In the genomic region with DNA sequence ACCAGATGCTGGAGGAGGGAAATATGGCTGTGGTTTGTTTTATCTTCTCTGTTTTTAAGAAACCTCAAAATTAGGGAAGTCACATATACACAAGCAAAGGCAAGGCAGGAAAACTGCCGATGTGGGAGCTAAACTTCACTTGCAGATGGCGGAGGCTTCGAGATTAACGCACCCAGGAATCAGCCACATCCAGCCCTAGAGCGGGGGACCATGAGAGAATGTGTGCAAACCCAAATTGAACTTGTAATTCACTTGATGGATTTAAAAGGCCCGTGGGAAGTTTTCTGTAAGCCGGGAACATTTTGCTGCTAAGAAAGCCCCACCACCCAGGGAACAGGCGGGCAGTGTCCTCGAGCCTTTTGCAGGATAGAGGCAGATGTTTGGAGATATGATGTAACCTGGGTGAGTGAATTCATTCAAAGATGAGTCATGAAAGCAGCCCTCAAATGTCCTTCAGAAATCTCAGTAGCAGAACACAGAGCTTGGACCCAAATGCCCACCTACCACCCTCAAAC, we compare ENCODE assay signal across 8 cellular contexts. TPM values are rescaled to one million over a fixed set of nuclear protein-coding genes. Genes with fewer than 3 reads are reported as not detected.
A peak's percentile ranks its signal among the peaks of the same experiment; 100 is the strongest.
DNase-seq lines count a peak whose midpoint lies in the region; ATAC-seq and TF ChIP-seq lines count a peak whose summit lies in the region.

No MANE protein-coding gene starts in this region.

- peak; percentile 13 for ATAC-seq in HG03175 (IDR thresholded peaks at IDR 0.05; ENCODE audit: unreplicated experiment)
- peak; percentile 18 for ATAC-seq in activated CD8-positive, alpha-beta T cell treated with anti-CD3 and anti-CD28 coated beads for 36 hours
- no peak for ATAC-seq in lung (ENCODE audit: insufficient read depth, low FRiP score)
- ATAC-seq in HG03469 (IDR thresholded peaks at IDR 0.05; ENCODE audit: unreplicated experiment) = no peak
- ATAC-seq in left lung = no peak
- ATAC-seq in HG02870 (IDR thresholded peaks at IDR 0.05; ENCODE audit: unreplicated experiment) = no peak

- H3K27me3 ChIP-seq in lung (ENCODE audit: control insufficient read depth, insufficient read depth) = no peaks in the 10 kb centered on the region
- H3K27me3 ChIP-seq in left lung = peaks cover 0 to 37% of the 10 kb centered on the region in 2 donors

- TF ChIP-seq CTCF in activated CD8-positive, alpha-beta T cell treated with anti-CD3 and anti-CD28 coated beads for 36 hours (IDR thresholded peaks at IDR 0.05) = no peak
- TF ChIP-seq CTCF in lung (IDR thresholded peaks at IDR 0.05; ENCODE audit: control extremely low read depth, extremely low read depth) = no peak
- no peak for TF ChIP-seq CTCF in left lung (IDR thresholded peaks at IDR 0.05)

- no peaks in the 10 kb centered on the region for H3K27me3 Mint-ChIP-seq in activated CD8-positive, alpha-beta T cell treated with anti-CD3 and anti-CD28 coated beads for 36 hours
- H3K27me3 Mint-ChIP-seq in T-helper 2 cell treated with Interferon-gamma antibody and Interleukin-4, amounts not matched to agents 5 μg/mL and 100 μg/mL, for 36 hours (ENCODE audit: low read depth) = peaks cover 4% of the 10 kb centered on the region

- CTCF ChIA-PET in activated CD8-positive, alpha-beta T cell treated with anti-CD3 and anti-CD28 coated beads for 36 hours (lab: Charles Lee) = interaction anchor here (1.2 to 2.4 kb wide), 3 partner anchors 10 to 128 kb away, joined by 3 to 7 read pairs (median 4); no protein-coding TSS in a partner anchor

- peak overlapping the region in 1 of 2 donors; percentile 13 for H3K27ac ChIP-seq in lung (ENCODE audit: low read depth in 1 of 2, low read length in 1 of 2)
- H3K27ac ChIP-seq in left lung = peak overlapping the region in 1 of 2 donors; percentile 76

- intact Hi-C loops in activated CD8-positive, alpha-beta T cell treated with anti-CD3 and anti-CD28 coated beads for 36 hours (cut with micrococcal nuclease) = no loop called here
- intact Hi-C loops in left lung (cut with DNase I) = no loop called here

- no peak overlapping the region for H3K4me3 Mint-ChIP-seq in activated CD8-positive, alpha-beta T cell treated with anti-CD3 and anti-CD28 coated beads for 36 hours
- no peak overlapping the region for H3K4me3 Mint-ChIP-seq in T-helper 2 cell treated with Interferon-gamma antibody and Interleukin-4, amounts not matched to agents 5 μg/mL and 100 μg/mL, for 36 hours

- peaks cover 54% of the 10 kb centered on the region for H3K4me1 Mint-ChIP-seq in activated CD8-positive, alpha-beta T cell treated with anti-CD3 and anti-CD28 coated beads for 36 hours (ENCODE audit: low read depth)
- H3K4me1 Mint-ChIP-seq in T-helper 2 cell treated with Interferon-gamma antibody and Interleukin-4, amounts not matched to agents 5 μg/mL and 100 μg/mL, for 36 hours (ENCODE audit: low read depth) = peaks cover 35% of the 10 kb centered on the region

- 31 to 55% methylated on average over 9 of the region's 9 CpGs for WGBS in lung, 2 donors

- peaks cover 3% of the 10 kb centered on the region for H3K9me3 Mint-ChIP-seq in activated CD8-positive, alpha-beta T cell treated with anti-CD3 and anti-CD28 coated beads for 36 hours
- H3K9me3 Mint-ChIP-seq in T-helper 2 cell treated with Interferon-gamma antibody and Interleukin-4, amounts not matched to agents 5 μg/mL and 100 μg/mL, for 36 hours = no peaks in the 10 kb centered on the region

- H3K36me3 Mint-ChIP-seq in activated CD8-positive, alpha-beta T cell treated with anti-CD3 and anti-CD28 coated beads for 36 hours (ENCODE audit: low read depth) = peaks cover 29% of the 10 kb centered on the region
- peaks cover 3% of the 10 kb centered on the region for H3K36me3 Mint-ChIP-seq in T-helper 2 cell treated with Interferon-gamma antibody and Interleukin-4, amounts not matched to agents 5 μg/mL and 100 μg/mL, for 36 hours (ENCODE audit: low read depth)

- H3K4me3 ChIP-seq in lung = no peak overlapping the region
- H3K4me3 ChIP-seq in left lung = no peak overlapping the region

- peak overlapping the region; percentile 66 for H3K27ac Mint-ChIP-seq in activated CD8-positive, alpha-beta T cell treated with anti-CD3 and anti-CD28 coated beads for 36 hours
- H3K27ac Mint-ChIP-seq in T-helper 2 cell treated with Interferon-gamma antibody and Interleukin-4, amounts not matched to agents 5 μg/mL and 100 μg/mL, for 36 hours = no peak overlapping the region

- no peaks in the 10 kb centered on the region for H3K36me3 ChIP-seq in lung (ENCODE audit: control insufficient read depth in 2 of 2, insufficient read depth in 2 of 2, low read length in 2 of 2)
- H3K36me3 ChIP-seq in left lung = no peaks in the 10 kb centered on the region

- H3K9me3 ChIP-seq in lung (ENCODE audit: control insufficient read depth in 2 of 2, insufficient read depth in 1 of 2, low read length in 1 of 2) = no peaks in the 10 kb centered on the region
- no peaks in the 10 kb centered on the region for H3K9me3 ChIP-seq in left lung

- DNase-seq in GM03348 (ENCODE audit: low spot score) = peak; percentile 80
- no peak for DNase-seq in activated CD8-positive, alpha-beta T cell treated with anti-CD3 and anti-CD28 coated beads for 36 hours
- peak; percentile 25 for DNase-seq in lung (ENCODE audit: low spot score)
- DNase-seq in T-helper 2 cell treated with Interferon-gamma antibody and Interleukin-4, amounts not matched to agents 5 μg/mL and 100 μg/mL, for 36 hours (ENCODE audit: low spot score) = no peak
- DNase-seq in left lung = no peak

- H3K4me1 ChIP-seq in lung (ENCODE audit: control insufficient read depth in 2 of 2, insufficient read depth in 2 of 2, low read length in 2 of 2) (peaks cover 0 to 15% of the 10 kb centered on the region in 2 donors), left lung (peaks cover 19 to 91% of the 10 kb centered on the region in 2 donors)

- POLR2A ChIA-PET in activated CD8-positive, alpha-beta T cell treated with anti-CD3 and anti-CD28 coated beads for 36 hours (lab: Charles Lee) = interaction anchor here (1.1 to 6.0 kb wide), 8 partner anchors 10 to 85 kb away, joined by 3 to 48 read pairs (median 9); no protein-coding TSS in a partner anchor

RNA-seq across cellular contexts. Expression of a gene that starts 39.9 kb away (rescaled TPM):
- total RNA-seq in activated CD8-positive, alpha-beta T cell treated with anti-CD3 and anti-CD28 coated beads for 36 hours = 10 to 100 TPM; 79.7 to 80.5 TPM
- 10 to 100 TPM; 56.3 to 82.2 TPM for total RNA-seq in lung
- 100 to 1,000 TPM in 1 of 2 donors, 10 to 100 TPM in 1; 29.5 to 121 TPM for polyA plus RNA-seq in lung
- total RNA-seq in left lung = 100 to 1,000 TPM in 1 of 2 donors, 10 to 100 TPM in 1; 40.6 to 111 TPM

Comparison
In these comparisons a context has a peak if more than half of its experiments do, and no peak if none do; other contexts are left out.
1. DNase-seq: peak in GM03348 (single experiment) and lung (single experiment); none in activated CD8-positive, alpha-beta T cell treated with anti-CD3 and anti-CD28 coated beads for 36 hours (single experiment), T-helper 2 cell treated with Interferon-gamma antibody and Interleukin-4, amounts not matched to agents 5 μg/mL and 100 μg/mL, for 36 hours (single experiment) and left lung (0 of 2).
2. ATAC-seq: peak in HG03175 (single experiment) and activated CD8-positive, alpha-beta T cell treated with anti-CD3 and anti-CD28 coated beads for 36 hours (single experiment); none in lung (single experiment), HG03469 (single experiment), left lung (single experiment) and HG02870 (single experiment).